21 cellular contexts compared by ENCODE assay signal in genomic region chr10:15351099-15351820, GRCh38. TPM values are rescaled to one million over a fixed set of nuclear protein-coding genes. Genes with fewer than 3 reads are reported as not detected.
A peak's percentile ranks its signal among the peaks of the same experiment; 100 is the strongest.
DNase-seq lines count a peak whose midpoint lies in the region; TF ChIP-seq lines count a peak whose summit lies in the region.
"Had no signal": no experiment of that assay in that cellular context is flagged by ENCODE, and none has a peak within 500 bp of the region (broad histone marks: within the 10 kb centered on the region; RNA-seq: fewer than 3 reads in every experiment).

No MANE protein-coding gene starts in this region.

- H2BK5ac ChIP-seq in trophoblast cell (ENCODE audit: low read depth, low read length, poor library complexity) (no peak overlapping the region), mesenchymal stem cell (ENCODE audit: low read depth, low read length, poor library complexity, severe bottlenecking) (no peak overlapping the region)

- H2AK5ac ChIP-seq in trophoblast cell (ENCODE audit: low read length) (no peak overlapping the region), mesenchymal stem cell (ENCODE audit: low read length, severe bottlenecking) (no peak overlapping the region)

- no peak overlapping the region for H2AFZ ChIP-seq in trophoblast cell (ENCODE audit: insufficient read depth, low read length, poor library complexity)
- H2AFZ ChIP-seq in mesenchymal stem cell (ENCODE audit: low read depth, low read length) = no peak overlapping the region
- H2AFZ ChIP-seq: GM23248 had no signal

- no peak overlapping the region for H4K91ac ChIP-seq in trophoblast cell (ENCODE audit: low read depth, low read length)
- H4K91ac ChIP-seq in mesenchymal stem cell (ENCODE audit: low read length) = no peak overlapping the region

- H3K23ac ChIP-seq in trophoblast cell (ENCODE audit: low read length) (peak overlapping the region; percentile 93), mesenchymal stem cell (ENCODE audit: low read length in 2 of 2) (no peak overlapping the region)

- no peak for TF ChIP-seq CTCF in HEK293 (tag by site-specific recombination; IDR thresholded peaks at IDR 0.05)

- DNase-seq in caudate nucleus (lab: John Stamatoyannopoulos, UW) (peak in 30 of 61 donors; percentile 12 to 78 (median 43)), mesenteric fat pad (ENCODE audit: low spot score) (peak; percentile 16), trophoblast cell (no peak), mesenchymal stem cell (no peak), pons (ENCODE audit: low spot score) (no peak)
- no peak for DNase-seq in activated CD4-positive, alpha-beta T cell treated with anti-CD3 and anti-CD28 coated beads, Interleukin-2, amount 10 ng/mL, durations not matched to agents 7 days and 5 days
- DNase-seq: ACHN; BE2C; C1 segment of cervical spinal cord; CD4-positive, CD25-positive, alpha-beta regulatory T cell; CD8-positive, alpha-beta memory T cell; COR-L47; DMS 273 treated with DMSO at 0.1 percent for 48 hours; DMS53; DND-41; EL; GM23248 had no signal

- no peak overlapping the region for H3K4me3 Mint-ChIP-seq in activated CD4-positive, alpha-beta T cell treated with anti-CD3 and anti-CD28 coated beads, Interleukin-2, amount 10 ng/mL, durations not matched to agents 7 days and 5 days
- H3K4me3 Mint-ChIP-seq: CD4-positive, CD25-positive, alpha-beta regulatory T cell; CD8-positive, alpha-beta memory T cell had no signal

- no peaks in the 10 kb centered on the region for H3K9me3 ChIP-seq in HEK293 (ENCODE audit: control insufficient read depth, insufficient read depth, low read depth, low read length)
- H3K9me3 ChIP-seq in trophoblast cell (ENCODE audit: insufficient read depth, low read depth, low read length) = no peaks in the 10 kb centered on the region
- no peaks in the 10 kb centered on the region for H3K9me3 ChIP-seq in mesenchymal stem cell (ENCODE audit: control insufficient read depth, low read length)
- H3K9me3 ChIP-seq: BE2C, HAP-1 had no signal

- H4K12ac ChIP-seq in trophoblast cell (ENCODE audit: low read depth, low read length) = no peak overlapping the region

- H4K8ac ChIP-seq in trophoblast cell (ENCODE audit: low read depth, low read length) = no peak overlapping the region
- H4K8ac ChIP-seq in mesenchymal stem cell (ENCODE audit: low read length) = no peak overlapping the region

- H3K79me1 ChIP-seq in trophoblast cell (ENCODE audit: low read length) = no peaks in the 10 kb centered on the region
- H3K79me1 ChIP-seq in mesenchymal stem cell (replicated peaks; ENCODE audit: low read length, poor library complexity, severe bottlenecking) = peaks cover 24% of the 10 kb centered on the region

- no peaks in the 10 kb centered on the region for H3K36me3 Mint-ChIP-seq in activated CD4-positive, alpha-beta T cell treated with anti-CD3 and anti-CD28 coated beads, Interleukin-2, amount 10 ng/mL, durations not matched to agents 7 days and 5 days (ENCODE audit: low read depth)
- H3K36me3 Mint-ChIP-seq: CD4-positive, CD25-positive, alpha-beta regulatory T cell had no signal

- peaks cover 3% of the 10 kb centered on the region for H3K79me2 ChIP-seq in trophoblast cell (ENCODE audit: control insufficient read depth, insufficient read depth, low read length, poor library complexity)

- no peak overlapping the region for H3K9ac ChIP-seq in trophoblast cell (ENCODE audit: low read length)
- H3K9ac ChIP-seq in mesenchymal stem cell (ENCODE audit: low read length) = no peak overlapping the region
- H3K9ac ChIP-seq: GM23248 had no signal

- H3K27ac ChIP-seq in HEK293 (ENCODE audit: extremely low read depth, low read depth, low read length) = no peak overlapping the region
- peak overlapping the region; percentile 64 for H3K27ac ChIP-seq in caudate nucleus (ENCODE audit: low read depth, low read length)
- no peak overlapping the region for H3K27ac ChIP-seq in trophoblast cell (ENCODE audit: low read depth, low read length)
- no peak overlapping the region for H3K27ac ChIP-seq in mesenchymal stem cell (ENCODE audit: low read length, poor library complexity, severe bottlenecking)
- H3K27ac ChIP-seq: GM23248, HL-60 had no signal

- H3K36me3 ChIP-seq in HEK293 (ENCODE audit: control insufficient read depth in 2 of 2, insufficient read depth in 1 of 2, low read length in 2 of 2) = no peaks in the 10 kb centered on the region; a peak in 1 of 3 replicates
- no peaks in the 10 kb centered on the region for H3K36me3 ChIP-seq in trophoblast cell (ENCODE audit: control insufficient read depth in 1 of 2, insufficient read depth in 2 of 2, low read length in 2 of 2)
- H3K36me3 ChIP-seq in mesenchymal stem cell (ENCODE audit: control insufficient read depth in 1 of 2, insufficient read depth in 2 of 2, low read depth in 1 of 2, low read length in 2 of 2) = no peaks in the 10 kb centered on the region
- H3K36me3 ChIP-seq: BE2C, HAP-1 had no signal

- H3K4ac ChIP-seq in trophoblast cell (ENCODE audit: low read depth, low read length) (peak overlapping the region; percentile 42), mesenchymal stem cell (ENCODE audit: low read depth in 1 of 2, low read length in 2 of 2) (no peak overlapping the region)

- no peak overlapping the region for H3K27ac Mint-ChIP-seq in activated CD4-positive, alpha-beta T cell treated with anti-CD3 and anti-CD28 coated beads, Interleukin-2, amount 10 ng/mL, durations not matched to agents 7 days and 5 days
- H3K27ac Mint-ChIP-seq: CD8-positive, alpha-beta memory T cell had no signal

- H2BK15ac ChIP-seq in mesenchymal stem cell (ENCODE audit: low read depth, poor library complexity, severe bottlenecking) = no peak overlapping the region

- no peaks in the 10 kb centered on the region for H3K4me1 Mint-ChIP-seq in activated CD4-positive, alpha-beta T cell treated with anti-CD3 and anti-CD28 coated beads, Interleukin-2, amount 10 ng/mL, durations not matched to agents 7 days and 5 days
- H3K4me1 Mint-ChIP-seq: CD8-positive, alpha-beta memory T cell had no signal

- no peak overlapping the region for H3K18ac ChIP-seq in trophoblast cell (ENCODE audit: low read length)
- no peak overlapping the region for H3K18ac ChIP-seq in mesenchymal stem cell (ENCODE audit: low read depth in 1 of 2, low read length in 2 of 2)

- POLR2A ChIA-PET in HEK293 (lab: Yijun Ruan, JAX) = no interaction called here
- POLR2A ChIA-PET in activated CD4-positive, alpha-beta T cell treated with anti-CD3 and anti-CD28 coated beads, Interleukin-2, amount 10 ng/mL, durations not matched to agents 7 days and 5 days (lab: Charles Lee) = no interaction called here

- H3K4me3 ChIP-seq in HEK293 (ENCODE audit: low read depth, low read length) = no peak overlapping the region
- peak overlapping the region; percentile 52 for H3K4me3 ChIP-seq in trophoblast cell (ENCODE audit: low read depth, low read length)
- no peak overlapping the region for H3K4me3 ChIP-seq in mesenchymal stem cell (ENCODE audit: insufficient read depth in 1 of 2, low read depth in 1 of 2, low read length in 2 of 2)
- H3K4me3 ChIP-seq: GM12878, GM23248, HAP-1 had no signal

- H3K4me1 ChIP-seq in HEK293 (ENCODE audit: control insufficient read depth, insufficient read depth, low read length) (peaks cover 7% of the 10 kb centered on the region), trophoblast cell (ENCODE audit: control insufficient read depth in 1 of 2, insufficient read depth in 2 of 2, low read length in 2 of 2) (peaks cover 3 to 5% of the 10 kb centered on the region in 2 experiments), mesenchymal stem cell (ENCODE audit: control insufficient read depth, insufficient read depth, low read depth, low read length) (peaks cover 4% of the 10 kb centered on the region)
- H3K4me1 ChIP-seq: BE2C had no signal

- H3K14ac ChIP-seq in trophoblast cell (ENCODE audit: low read length) = no peak overlapping the region
- H3K14ac ChIP-seq in mesenchymal stem cell (ENCODE audit: low read length in 2 of 2) = no peak overlapping the region

- WGBS in trophoblast cell (ENCODE audit: extremely low coverage, insufficient coverage, insufficient read length) = 100% methylated on average over 1 of the region's 12 CpGs
- WGBS in mesenchymal stem cell = 84% methylated on average over 8 of the region's 12 CpGs

- peaks cover 2% of the 10 kb centered on the region for H3K27me3 Mint-ChIP-seq in activated CD4-positive, alpha-beta T cell treated with anti-CD3 and anti-CD28 coated beads, Interleukin-2, amount 10 ng/mL, durations not matched to agents 7 days and 5 days

- no peaks in the 10 kb centered on the region for H3K9me3 Mint-ChIP-seq in activated CD4-positive, alpha-beta T cell treated with anti-CD3 and anti-CD28 coated beads, Interleukin-2, amount 10 ng/mL, durations not matched to agents 7 days and 5 days
- H3K9me3 Mint-ChIP-seq: CD8-positive, alpha-beta memory T cell had no signal

- H3K27me3 ChIP-seq in trophoblast cell (ENCODE audit: insufficient read depth, low read length) (no peaks in the 10 kb centered on the region), mesenchymal stem cell (ENCODE audit: control insufficient read depth in 1 of 2, insufficient read depth in 1 of 2, low read length in 2 of 2) (no peaks in the 10 kb centered on the region)
- H3K27me3 ChIP-seq: BE2C had no signal

- CTCF ChIA-PET in HEK293 (lab: Yijun Ruan, JAX) = no interaction called here
- CTCF ChIA-PET in activated CD4-positive, alpha-beta T cell treated with anti-CD3 and anti-CD28 coated beads, Interleukin-2, amount 10 ng/mL, durations not matched to agents 7 days and 5 days (lab: Charles Lee) = interaction anchor here (0.6 kb wide), 1 partner anchor 115 kb away, joined by 4 read pairs; no protein-coding TSS in a partner anchor

- H2BK120ac ChIP-seq in trophoblast cell (ENCODE audit: insufficient read depth, low read length, poor library complexity) (no peak overlapping the region), mesenchymal stem cell (ENCODE audit: low read depth, low read length) (no peak overlapping the region)

- no peak overlapping the region for H2BK12ac ChIP-seq in trophoblast cell (ENCODE audit: low read length)
- H2BK12ac ChIP-seq in mesenchymal stem cell (ENCODE audit: low read length in 2 of 2) = no peak overlapping the region

- H3K4me2 ChIP-seq in trophoblast cell (ENCODE audit: low read length) = no peak overlapping the region
- H3K4me2 ChIP-seq in mesenchymal stem cell (ENCODE audit: low read length, poor library complexity, severe bottlenecking) = no peak overlapping the region

TF ChIP-seq in HEK293, 187 proteins besides CTCF, POLR2A, EP300 and RAD21 (continues in another document):
- TF ChIP-seq EGR2 (tag by site-specific recombination; IDR thresholded peaks at IDR 0.05; ENCODE audit: low read depth) (0 out of 2 replicates have a peak, but pooled peaks have one; percentile 28), ZBTB17 (tag by site-specific recombination; IDR thresholded peaks at IDR 0.05) (peak; percentile 82)

RNA-seq across cellular contexts. Expression of gene FAM171A1, which starts 19.8 kb away (rescaled TPM):
- total RNA-seq in mesenteric fat pad = 36.2 TPM
- 31.2 and 31.3 TPM in 2 replicates for polyA plus RNA-seq in trophoblast cell (2013)
- 23.1 TPM for polyA plus RNA-seq in mesenchymal stem cell (2013, experiment 1 of 2)
- 23.1 TPM for polyA plus RNA-seq in mesenchymal stem cell (2013, experiment 2 of 2)
- 10 to 100 TPM; 11.1 to 11.7 TPM for total RNA-seq in activated CD4-positive, alpha-beta T cell treated with anti-CD3 and anti-CD28 coated beads, Interleukin-2, amount 10 ng/mL, durations not matched to agents 7 days and 5 days
